Comparison of ENCODE assay signal across 1 cellular context in the genomic region with DNA sequence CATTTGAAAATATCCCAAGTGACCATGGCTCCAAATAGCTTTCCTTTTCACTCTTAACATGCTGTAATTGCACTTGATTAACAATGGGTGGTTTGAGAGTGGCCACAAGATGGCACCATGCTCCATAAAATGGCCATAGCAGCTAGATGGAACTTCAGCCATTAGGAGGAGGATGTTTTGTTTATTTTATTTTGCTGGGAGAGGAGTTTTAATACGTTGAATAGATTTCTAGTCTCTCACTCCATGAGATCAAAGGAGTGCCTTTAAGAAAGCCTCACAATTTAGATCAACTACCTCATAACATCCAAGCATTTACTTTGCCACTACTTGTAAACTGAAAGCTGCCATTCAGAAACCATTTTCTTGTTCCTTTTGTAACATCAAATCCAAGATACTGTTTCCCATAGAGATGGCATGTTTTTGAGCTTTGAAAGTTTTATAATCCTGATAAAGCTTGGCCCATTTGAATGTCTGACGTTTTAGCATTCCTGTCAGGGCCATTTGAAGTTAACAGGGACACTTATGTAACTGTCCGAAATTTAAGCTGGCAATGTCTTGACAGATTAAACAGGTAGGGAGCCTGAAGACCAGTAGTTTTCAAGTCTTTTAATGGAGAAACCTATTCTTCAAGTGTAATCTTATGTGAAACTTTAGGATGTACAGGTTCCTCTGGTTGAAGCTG.
A peak's percentile ranks its signal among the peaks of the same experiment; 100 is the strongest.
TF ChIP-seq lines count a peak whose summit lies in the region.

No MANE protein-coding gene starts in this region.

TF ChIP-seq in H1, 55 proteins besides CTCF, POLR2A, EP300 and RAD21:
- TF ChIP-seq SP2 (IDR thresholded peaks at IDR 0.05; ENCODE audit: low read length), result no peak
- TF ChIP-seq BACH1 (IDR thresholded peaks at IDR 0.05; ENCODE audit: low read length), result no peak
- TF ChIP-seq, protein P1, sequence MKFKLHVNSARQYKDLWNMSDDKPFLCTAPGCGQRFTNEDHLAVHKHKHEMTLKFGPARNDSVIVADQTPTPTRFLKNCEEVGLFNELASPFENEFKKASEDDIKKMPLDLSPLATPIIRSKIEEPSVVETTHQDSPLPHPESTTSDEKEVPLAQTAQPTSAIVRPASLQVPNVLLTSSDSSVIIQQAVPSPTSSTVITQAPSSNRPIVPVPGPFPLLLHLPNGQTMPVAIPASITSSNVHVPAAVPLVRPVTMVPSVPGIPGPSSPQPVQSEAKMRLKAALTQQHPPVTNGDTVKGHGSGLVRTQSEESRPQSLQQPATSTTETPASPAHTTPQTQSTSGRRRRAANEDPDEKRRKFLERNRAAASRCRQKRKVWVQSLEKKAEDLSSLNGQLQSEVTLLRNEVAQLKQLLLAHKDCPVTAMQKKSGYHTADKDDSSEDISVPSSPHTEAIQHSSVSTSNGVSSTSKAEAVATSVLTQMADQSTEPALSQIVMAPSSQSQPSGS (IDR thresholded peaks at IDR 0.05; ENCODE audit: low read length), result peak; percentile 62; the same call in 1 of the 2 replicates
- TF ChIP-seq POLR2AphosphoS5 (IDR thresholded peaks at IDR 0.05; ENCODE audit: low read depth, low read length), result peak; percentile 20; the same call in 1 of the 2 replicates
- TF ChIP-seq SP1 (IDR thresholded peaks at IDR 0.05; ENCODE audit: low read depth, low read length), result no peak
- TF ChIP-seq YY1 (IDR thresholded peaks at IDR 0.05; ENCODE audit: low read depth, low read length), result peak; percentile 87
- TF ChIP-seq, protein P2, sequence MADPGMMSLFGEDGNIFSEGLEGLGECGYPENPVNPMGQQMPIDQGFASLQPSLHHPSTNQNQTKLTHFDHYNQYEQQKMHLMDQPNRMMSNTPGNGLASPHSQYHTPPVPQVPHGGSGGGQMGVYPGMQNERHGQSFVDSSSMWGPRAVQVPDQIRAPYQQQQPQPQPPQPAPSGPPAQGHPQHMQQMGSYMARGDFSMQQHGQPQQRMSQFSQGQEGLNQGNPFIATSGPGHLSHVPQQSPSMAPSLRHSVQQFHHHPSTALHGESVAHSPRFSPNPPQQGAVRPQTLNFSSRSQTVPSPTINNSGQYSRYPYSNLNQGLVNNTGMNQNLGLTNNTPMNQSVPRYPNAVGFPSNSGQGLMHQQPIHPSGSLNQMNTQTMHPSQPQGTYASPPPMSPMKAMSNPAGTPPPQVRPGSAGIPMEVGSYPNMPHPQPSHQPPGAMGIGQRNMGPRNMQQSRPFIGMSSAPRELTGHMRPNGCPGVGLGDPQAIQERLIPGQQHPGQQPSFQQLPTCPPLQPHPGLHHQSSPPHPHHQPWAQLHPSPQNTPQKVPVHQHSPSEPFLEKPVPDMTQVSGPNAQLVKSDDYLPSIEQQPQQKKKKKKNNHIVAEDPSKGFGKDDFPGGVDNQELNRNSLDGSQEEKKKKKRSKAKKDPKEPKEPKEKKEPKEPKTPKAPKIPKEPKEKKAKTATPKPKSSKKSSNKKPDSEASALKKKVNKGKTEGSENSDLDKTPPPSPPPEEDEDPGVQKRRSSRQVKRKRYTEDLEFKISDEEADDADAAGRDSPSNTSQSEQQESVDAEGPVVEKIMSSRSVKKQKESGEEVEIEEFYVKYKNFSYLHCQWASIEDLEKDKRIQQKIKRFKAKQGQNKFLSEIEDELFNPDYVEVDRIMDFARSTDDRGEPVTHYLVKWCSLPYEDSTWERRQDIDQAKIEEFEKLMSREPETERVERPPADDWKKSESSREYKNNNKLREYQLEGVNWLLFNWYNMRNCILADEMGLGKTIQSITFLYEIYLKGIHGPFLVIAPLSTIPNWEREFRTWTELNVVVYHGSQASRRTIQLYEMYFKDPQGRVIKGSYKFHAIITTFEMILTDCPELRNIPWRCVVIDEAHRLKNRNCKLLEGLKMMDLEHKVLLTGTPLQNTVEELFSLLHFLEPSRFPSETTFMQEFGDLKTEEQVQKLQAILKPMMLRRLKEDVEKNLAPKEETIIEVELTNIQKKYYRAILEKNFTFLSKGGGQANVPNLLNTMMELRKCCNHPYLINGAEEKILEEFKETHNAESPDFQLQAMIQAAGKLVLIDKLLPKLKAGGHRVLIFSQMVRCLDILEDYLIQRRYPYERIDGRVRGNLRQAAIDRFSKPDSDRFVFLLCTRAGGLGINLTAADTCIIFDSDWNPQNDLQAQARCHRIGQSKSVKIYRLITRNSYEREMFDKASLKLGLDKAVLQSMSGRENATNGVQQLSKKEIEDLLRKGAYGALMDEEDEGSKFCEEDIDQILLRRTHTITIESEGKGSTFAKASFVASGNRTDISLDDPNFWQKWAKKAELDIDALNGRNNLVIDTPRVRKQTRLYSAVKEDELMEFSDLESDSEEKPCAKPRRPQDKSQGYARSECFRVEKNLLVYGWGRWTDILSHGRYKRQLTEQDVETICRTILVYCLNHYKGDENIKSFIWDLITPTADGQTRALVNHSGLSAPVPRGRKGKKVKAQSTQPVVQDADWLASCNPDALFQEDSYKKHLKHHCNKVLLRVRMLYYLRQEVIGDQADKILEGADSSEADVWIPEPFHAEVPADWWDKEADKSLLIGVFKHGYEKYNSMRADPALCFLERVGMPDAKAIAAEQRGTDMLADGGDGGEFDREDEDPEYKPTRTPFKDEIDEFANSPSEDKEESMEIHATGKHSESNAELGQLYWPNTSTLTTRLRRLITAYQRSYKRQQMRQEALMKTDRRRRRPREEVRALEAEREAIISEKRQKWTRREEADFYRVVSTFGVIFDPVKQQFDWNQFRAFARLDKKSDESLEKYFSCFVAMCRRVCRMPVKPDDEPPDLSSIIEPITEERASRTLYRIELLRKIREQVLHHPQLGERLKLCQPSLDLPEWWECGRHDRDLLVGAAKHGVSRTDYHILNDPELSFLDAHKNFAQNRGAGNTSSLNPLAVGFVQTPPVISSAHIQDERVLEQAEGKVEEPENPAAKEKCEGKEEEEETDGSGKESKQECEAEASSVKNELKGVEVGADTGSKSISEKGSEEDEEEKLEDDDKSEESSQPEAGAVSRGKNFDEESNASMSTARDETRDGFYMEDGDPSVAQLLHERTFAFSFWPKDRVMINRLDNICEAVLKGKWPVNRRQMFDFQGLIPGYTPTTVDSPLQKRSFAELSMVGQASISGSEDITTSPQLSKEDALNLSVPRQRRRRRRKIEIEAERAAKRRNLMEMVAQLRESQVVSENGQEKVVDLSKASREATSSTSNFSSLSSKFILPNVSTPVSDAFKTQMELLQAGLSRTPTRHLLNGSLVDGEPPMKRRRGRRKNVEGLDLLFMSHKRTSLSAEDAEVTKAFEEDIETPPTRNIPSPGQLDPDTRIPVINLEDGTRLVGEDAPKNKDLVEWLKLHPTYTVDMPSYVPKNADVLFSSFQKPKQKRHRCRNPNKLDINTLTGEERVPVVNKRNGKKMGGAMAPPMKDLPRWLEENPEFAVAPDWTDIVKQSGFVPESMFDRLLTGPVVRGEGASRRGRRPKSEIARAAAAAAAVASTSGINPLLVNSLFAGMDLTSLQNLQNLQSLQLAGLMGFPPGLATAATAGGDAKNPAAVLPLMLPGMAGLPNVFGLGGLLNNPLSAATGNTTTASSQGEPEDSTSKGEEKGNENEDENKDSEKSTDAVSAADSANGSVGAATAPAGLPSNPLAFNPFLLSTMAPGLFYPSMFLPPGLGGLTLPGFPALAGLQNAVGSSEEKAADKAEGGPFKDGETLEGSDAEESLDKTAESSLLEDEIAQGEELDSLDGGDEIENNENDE (IDR thresholded peaks at IDR 0.05; ENCODE audit: insufficient replicate concordance, low read length), result no peak
- TF ChIP-seq PHF8 (conservative IDR thresholded peaks at IDR 0.05; ENCODE audit: low read depth, low read length), result no peak
- no peak for TF ChIP-seq KDM5A (IDR thresholded peaks at IDR 0.05; ENCODE audit: low read length)
- no peak for TF ChIP-seq CREB1 (IDR thresholded peaks at IDR 0.05)
- TF ChIP-seq BRCA1 (IDR thresholded peaks at IDR 0.05; ENCODE audit: low read depth, low read length), result no peak
